Comparison of ENCODE assay signal across 17 cellular contexts in genomic region chr15:25424073-25424472, GRCh38. TPM values are rescaled to one million over a fixed set of nuclear protein-coding genes. Genes with fewer than 3 reads are reported as not detected.
DNase-seq lines count a peak whose midpoint lies in the region; ATAC-seq and TF ChIP-seq lines count a peak whose summit lies in the region.
"Had no signal": no experiment of that assay in that cellular context is flagged by ENCODE, and none has a peak within 500 bp of the region (broad histone marks: within the 10 kb centered on the region; RNA-seq: fewer than 3 reads in every experiment).

No MANE protein-coding gene starts in this region.

- no peaks in the 10 kb centered on the region for H3K36me3 ChIP-seq in CD4-positive, alpha-beta memory T cell (ENCODE audit: insufficient read depth, low read length)
- peaks cover 89% of the 10 kb centered on the region for H3K36me3 ChIP-seq in OCI-LY7 (ENCODE audit: insufficient read depth, low read length)

- H3K9me3 ChIP-seq in CD4-positive, alpha-beta memory T cell (ENCODE audit: control insufficient read depth in 1 of 2, low read length in 2 of 2) = no peaks in the 10 kb centered on the region
- peaks cover 30% of the 10 kb centered on the region; the same call in 1 of the 2 replicates for H3K9me3 ChIP-seq in OCI-LY7 (ENCODE audit: low read length)
- H3K9me3 ChIP-seq: Caco-2, HAP-1 had no signal

- H3K27ac ChIP-seq in CD4-positive, alpha-beta memory T cell (ENCODE audit: low read depth, low read length) = no peak overlapping the region
- no peak overlapping the region for H3K27ac ChIP-seq in OCI-LY7 (ENCODE audit: low read depth, low read length, poor library complexity, severe bottlenecking)
- H3K27ac ChIP-seq: BLaER1 treated with 17β-estradiol and CSF1 and Interleukin-3, amounts not matched to agents 10 nM and 100 nM had no signal

- no peaks in the 10 kb centered on the region for H3K27me3 Mint-ChIP-seq in activated naive CD4-positive, alpha-beta T cell treated with anti-CD3 and anti-CD28 coated beads, Interleukin-2, amount 50 U/mL, for 24 hours
- H3K27me3 Mint-ChIP-seq in activated naive CD4-positive, alpha-beta T cell treated with anti-CD3 and anti-CD28 coated beads, Interleukin-2, amount 10 ng/mL, durations not matched to agents 7 days and 5 days = no peaks in the 10 kb centered on the region
- H3K27me3 Mint-ChIP-seq in CD4-positive, alpha-beta memory T cell = no peaks in the 10 kb centered on the region
- no peaks in the 10 kb centered on the region for H3K27me3 Mint-ChIP-seq in memory B cell
- H3K27me3 Mint-ChIP-seq: IgD-negative memory B cell had no signal

- H3K4me2 ChIP-seq in OCI-LY7 (ENCODE audit: low read length) = no peak overlapping the region
- H3K4me2 ChIP-seq: BLaER1 treated with 17β-estradiol and CSF1 and Interleukin-3, amounts not matched to agents 10 nM and 100 nM had no signal

- peaks cover 59% of the 10 kb centered on the region for H3K4me1 ChIP-seq in CD4-positive, alpha-beta memory T cell (ENCODE audit: insufficient read depth, low read length)
- peaks cover 11% of the 10 kb centered on the region for H3K4me1 ChIP-seq in OCI-LY7 (ENCODE audit: insufficient read depth, low read length, poor library complexity, severe bottlenecking)
- H3K4me1 ChIP-seq: BLaER1 treated with 17β-estradiol and CSF1 and Interleukin-3, amounts not matched to agents 10 nM and 100 nM; Caco-2 had no signal

- no peaks in the 10 kb centered on the region for H3K9me2 ChIP-seq in OCI-LY7 (ENCODE audit: insufficient read depth, low read length)

- H3K27me3 ChIP-seq in CD4-positive, alpha-beta memory T cell (ENCODE audit: insufficient read depth, low read length) = no peaks in the 10 kb centered on the region
- H3K27me3 ChIP-seq: BLaER1 treated with 17β-estradiol and CSF1 and Interleukin-3, amounts not matched to agents 10 nM and 100 nM had no signal

- H4K20me1 ChIP-seq in OCI-LY7 (ENCODE audit: insufficient read depth, low read length) = peaks cover 34% of the 10 kb centered on the region

- ATAC-seq in memory B cell (ENCODE audit: low read depth) (peak; percentile 37), GM21390 (IDR thresholded peaks at IDR 0.05; ENCODE audit: unreplicated experiment) (no peak)
- ATAC-seq: CD8-positive, alpha-beta T cell had no signal

- peaks cover 38% of the 10 kb centered on the region for H3K36me3 Mint-ChIP-seq in activated naive CD4-positive, alpha-beta T cell treated with anti-CD3 and anti-CD28 coated beads, Interleukin-2, amount 50 U/mL, for 24 hours
- H3K36me3 Mint-ChIP-seq in activated naive CD4-positive, alpha-beta T cell treated with anti-CD3 and anti-CD28 coated beads, Interleukin-2, amount 10 ng/mL, durations not matched to agents 7 days and 5 days = peaks cover 47% of the 10 kb centered on the region
- H3K36me3 Mint-ChIP-seq in CD4-positive, alpha-beta memory T cell = peaks cover 14 to 33% of the 10 kb centered on the region in 2 donors
- peaks cover 26% of the 10 kb centered on the region for H3K36me3 Mint-ChIP-seq in memory B cell

- no peak overlapping the region for H3K4me3 ChIP-seq in CD4-positive, alpha-beta memory T cell (ENCODE audit: low read length in 2 of 2)
- no peak overlapping the region for H3K4me3 ChIP-seq in OCI-LY7 (ENCODE audit: low read depth, low read length, poor library complexity, severe bottlenecking)
- H3K4me3 ChIP-seq: BLaER1 treated with 17β-estradiol and CSF1 and Interleukin-3, amounts not matched to agents 10 nM and 100 nM; HAP-1 had no signal

- POLR2A ChIA-PET in CD4-positive, alpha-beta memory T cell (lab: Charles Lee; ENCODE audit: partially characterized antibody) = no interaction called here
- POLR2A ChIA-PET in OCI-LY7 (lab: Charles Lee) = interaction anchor here (0.6 kb wide), 1 partner anchor 8 kb away, joined by 3 read pairs; no protein-coding TSS in a partner anchor

- intact Hi-C loops in CD4-positive, alpha-beta memory T cell (cut with micrococcal nuclease) = no loop called here
- intact Hi-C loops in OCI-LY7 (cut with micrococcal nuclease; ENCODE audit: unreplicated experiment) = no loop called here

- no TSS peak for BruUV-seq in OCI-LY7 (replicated peaks; lab: Mats Ljungman, UMichigan)

- H2AFZ ChIP-seq in OCI-LY7 (ENCODE audit: low read length) = no peak overlapping the region

- no peak for DNase-seq in activated naive CD4-positive, alpha-beta T cell treated with anti-CD3 and anti-CD28 coated beads, Interleukin-2, amount 10 ng/mL, durations not matched to agents 7 days and 5 days
- DNase-seq in CD4-positive, alpha-beta memory T cell = no peak
- DNase-seq in OCI-M1 (lab: John Stamatoyannopoulos, UW) (peak; percentile 30), memory B cell (ENCODE audit: low spot score in 2 of 2) (no peak), GM10266 (ENCODE audit: extremely low spot score) (no peak), OCI-LY7 (ENCODE audit: low spot score) (no peak)
- DNase-seq: ACHN; Caco-2; CD8-positive, alpha-beta T cell; DMS53; GF-D8; GOT3 had no signal

- CTCF ChIA-PET in activated naive CD4-positive, alpha-beta T cell treated with anti-CD3 and anti-CD28 coated beads, Interleukin-2, amount 10 ng/mL, durations not matched to agents 7 days and 5 days (lab: Charles Lee) = no interaction called here
- CTCF ChIA-PET in CD4-positive, alpha-beta memory T cell (lab: Charles Lee; ENCODE audit: partially characterized antibody) = no interaction called here
- CTCF ChIA-PET in OCI-LY7 (lab: Charles Lee; ENCODE audit: unreplicated experiment) = no interaction called here

- peaks cover 84% of the 10 kb centered on the region for H3K4me1 Mint-ChIP-seq in activated naive CD4-positive, alpha-beta T cell treated with anti-CD3 and anti-CD28 coated beads, Interleukin-2, amount 50 U/mL, for 24 hours
- H3K4me1 Mint-ChIP-seq in activated naive CD4-positive, alpha-beta T cell treated with anti-CD3 and anti-CD28 coated beads, Interleukin-2, amount 10 ng/mL, durations not matched to agents 7 days and 5 days = peaks cover 8% of the 10 kb centered on the region
- peaks cover 46 to 84% (median 61%) of the 10 kb centered on the region in 4 donors for H3K4me1 Mint-ChIP-seq in CD4-positive, alpha-beta memory T cell
- H3K4me1 Mint-ChIP-seq in memory B cell = peaks cover 21% of the 10 kb centered on the region

- peaks cover 100% of the 10 kb centered on the region for H3K79me2 ChIP-seq in OCI-LY7 (ENCODE audit: insufficient read depth, low read depth, low read length)

- H3K4me3 Mint-ChIP-seq in activated naive CD4-positive, alpha-beta T cell treated with anti-CD3 and anti-CD28 coated beads, Interleukin-2, amount 50 U/mL, for 24 hours = peak overlapping the region; percentile 6
- no peak overlapping the region for H3K4me3 Mint-ChIP-seq in activated naive CD4-positive, alpha-beta T cell treated with anti-CD3 and anti-CD28 coated beads, Interleukin-2, amount 10 ng/mL, durations not matched to agents 7 days and 5 days
- H3K4me3 Mint-ChIP-seq in CD4-positive, alpha-beta memory T cell = peak overlapping the region in 6 of 8 donors; percentile 0 to 49 (median 8)
- H3K4me3 Mint-ChIP-seq in memory B cell = no peak overlapping the region
- H3K4me3 Mint-ChIP-seq: CD8-positive, alpha-beta T cell had no signal

- H3K27ac Mint-ChIP-seq in activated naive CD4-positive, alpha-beta T cell treated with anti-CD3 and anti-CD28 coated beads, Interleukin-2, amount 50 U/mL, for 24 hours = peak overlapping the region; percentile 30
- H3K27ac Mint-ChIP-seq in activated naive CD4-positive, alpha-beta T cell treated with anti-CD3 and anti-CD28 coated beads, Interleukin-2, amount 10 ng/mL, durations not matched to agents 7 days and 5 days = no peak overlapping the region
- H3K27ac Mint-ChIP-seq in CD4-positive, alpha-beta memory T cell = peak overlapping the region in 2 of 7 donors; percentile 9 to 33
- H3K27ac Mint-ChIP-seq in memory B cell = peak overlapping the region; percentile 17
- H3K27ac Mint-ChIP-seq: CD8-positive, alpha-beta T cell; IgD-negative memory B cell had no signal

- TF ChIP-seq CTCF in GM10266 (IDR thresholded peaks at IDR 0.05; ENCODE audit: control insufficient read depth, insufficient read depth, low read depth, missing control alignments) (no peak), OCI-LY7 (conservative IDR thresholded peaks at IDR 0.05; ENCODE audit: low read length) (no peak)

- H3K9me3 Mint-ChIP-seq in activated naive CD4-positive, alpha-beta T cell treated with anti-CD3 and anti-CD28 coated beads, Interleukin-2, amount 50 U/mL, for 24 hours = peaks cover 23% of the 10 kb centered on the region
- H3K9me3 Mint-ChIP-seq in activated naive CD4-positive, alpha-beta T cell treated with anti-CD3 and anti-CD28 coated beads, Interleukin-2, amount 10 ng/mL, durations not matched to agents 7 days and 5 days = peaks cover 26% of the 10 kb centered on the region
- H3K9me3 Mint-ChIP-seq in CD4-positive, alpha-beta memory T cell = peaks cover 0 to 8% (median 1%) of the 10 kb centered on the region in 8 donors
- peaks cover 9% of the 10 kb centered on the region for H3K9me3 Mint-ChIP-seq in memory B cell

RNA-seq across cellular contexts. Expression of gene UBE3A, which starts 14.8 kb away (rescaled TPM):
- total RNA-seq in CD4-positive, alpha-beta memory T cell = 100 to 1,000 TPM; 115 to 140 TPM
- 100 to 1,000 TPM; 122 to 127 TPM for polyA plus RNA-seq in CD4-positive, alpha-beta memory T cell
- 95.3 and 95.9 TPM in 2 replicates for total RNA-seq in OCI-LY7 (2014; rRNA removed; shearing (Covaris generic))
- 158 and 164 TPM in 2 replicates for total RNA-seq in OCI-LY7 (2022)

Comparison
In these comparisons a context has a peak if more than half of its experiments do, and no peak if none do; other contexts are left out.
1. H3K4me3 Mint-ChIP-seq: peak in activated naive CD4-positive, alpha-beta T cell treated with anti-CD3 and anti-CD28 coated beads, Interleukin-2, amount 50 U/mL, for 24 hours (single experiment) and CD4-positive, alpha-beta memory T cell (6 of 8); none in activated naive CD4-positive, alpha-beta T cell treated with anti-CD3 and anti-CD28 coated beads, Interleukin-2, amount 10 ng/mL, durations not matched to agents 7 days and 5 days (single experiment) and memory B cell (single experiment).